ENCODE assay signal across 2 cellular contexts in the genomic region with DNA sequence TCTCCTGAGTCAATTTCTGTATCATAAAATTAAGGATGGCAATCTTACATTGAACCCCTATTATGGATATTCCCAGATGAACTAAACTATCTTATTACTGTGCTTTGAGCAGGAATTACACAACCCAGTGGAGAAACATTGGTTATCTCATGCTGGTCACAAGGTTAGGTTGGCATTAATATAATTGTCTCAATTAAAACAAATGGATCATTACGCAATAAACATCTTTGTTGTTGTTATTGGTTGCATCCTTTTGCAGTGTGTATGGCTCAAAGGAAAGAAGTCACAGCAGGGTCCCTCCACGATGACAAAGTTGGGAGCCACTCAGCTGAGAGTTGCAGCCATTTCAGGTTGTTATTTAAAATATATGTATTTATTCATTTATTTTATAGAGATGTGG.
TF ChIP-seq lines count a peak whose summit lies in the region.

No MANE protein-coding gene starts in this region.

TF ChIP-seq in IMR-90, 13 proteins besides CTCF, POLR2A, EP300 and RAD21:
- TF ChIP-seq CEBPB (IDR thresholded peaks at IDR 0.05; ENCODE audit: low read depth, low read length) (peak; percentile 90), RCOR1 (IDR thresholded peaks at IDR 0.05; ENCODE audit: insufficient replicate concordance, low read length) (no peak)
TF ChIP-seq in IMR-90: peak in this region for 1.

TF ChIP-seq in H1, 55 proteins besides CTCF, POLR2A, EP300 and RAD21:
- TF ChIP-seq EGR1 (IDR thresholded peaks at IDR 0.05; ENCODE audit: borderline replicate concordance, low read depth, low read length) (no peak), CTBP2 (IDR thresholded peaks at IDR 0.05; ENCODE audit: borderline replicate concordance, insufficient read depth, insufficient read length, low read length) (no peak), MAFK (IDR thresholded peaks at IDR 0.05; ENCODE audit: low read depth, low read length) (no peak), CEBPB (IDR thresholded peaks at IDR 0.05; ENCODE audit: low read depth, low read length) (peak; percentile 71), KDM4A (IDR thresholded peaks at IDR 0.05; ENCODE audit: low read depth, low read length, severe bottlenecking) (no peak)
